In the genomic region with DNA sequence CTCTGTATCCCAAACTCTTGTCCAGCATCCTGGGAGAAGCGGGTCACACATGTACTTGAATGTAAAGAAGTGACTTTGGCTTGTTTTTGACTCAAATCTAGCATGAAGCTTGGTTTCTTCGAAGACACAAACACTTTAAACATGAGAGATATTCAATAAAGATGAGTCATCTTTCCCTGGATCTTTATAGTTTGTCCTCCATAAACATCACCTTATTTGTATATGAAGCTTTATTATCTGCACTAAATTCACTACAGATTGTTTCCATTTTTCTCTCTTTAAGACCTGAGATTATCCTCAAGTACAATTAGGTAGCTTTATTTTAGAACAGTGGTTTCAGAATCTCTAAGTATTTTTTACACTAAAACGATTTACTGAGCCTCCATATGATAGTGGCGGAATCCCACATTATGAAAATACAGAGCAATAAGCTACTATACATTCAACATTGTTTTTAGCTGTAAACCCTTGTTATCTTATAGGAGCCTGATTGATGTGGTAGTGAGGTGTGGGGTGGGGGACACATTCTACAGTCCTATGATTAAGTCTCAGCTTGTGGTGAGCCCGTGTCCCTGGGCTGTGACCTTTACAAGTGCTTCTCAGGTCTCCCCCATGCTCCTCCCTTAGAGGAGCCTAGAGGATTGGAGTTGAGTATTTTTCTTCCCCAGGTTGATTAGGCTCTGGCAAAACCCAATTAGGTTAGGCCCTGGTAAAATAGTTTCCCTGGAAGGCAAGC, we compare ENCODE assay signal across 24 cellular contexts.
DNase-seq lines count a peak whose midpoint lies in the region; ATAC-seq, FAIRE-seq and TF ChIP-seq lines count a peak whose summit lies in the region.
"Had no signal": no experiment of that assay in that cellular context is flagged by ENCODE, and none has a peak within 500 bp of the region (broad histone marks: within the 10 kb centered on the region; RNA-seq: fewer than 3 reads in every experiment).

No MANE protein-coding gene starts in this region.

- H3K9me3 ChIP-seq in IMR-90 (ENCODE audit: control insufficient read depth, insufficient read depth, low read length) = peaks cover 2% of the 10 kb centered on the region; the same call in 1 of the 2 replicates
- no peaks in the 10 kb centered on the region for H3K9me3 ChIP-seq in endothelial cell of umbilical vein (replicated peaks; ENCODE audit: control insufficient read depth, insufficient read depth, low read length)
- H3K9me3 ChIP-seq in smooth muscle cell (replicated peaks; ENCODE audit: low read depth) = no peaks in the 10 kb centered on the region
- no peaks in the 10 kb centered on the region for H3K9me3 ChIP-seq in vagina

- peak overlapping the region; percentile 88 for H2AK9ac ChIP-seq in IMR-90 (replicated peaks; ENCODE audit: low read depth, low read length, poor library complexity)

- H3K79me2 ChIP-seq in endothelial cell of umbilical vein (ENCODE audit: control insufficient read depth, insufficient read depth, low read length) (no peaks in the 10 kb centered on the region), smooth muscle cell (ENCODE audit: low read depth) (no peaks in the 10 kb centered on the region)

- no TSS peak for BruUV-seq in IMR-90 (replicated peaks; lab: Mats Ljungman, UMichigan)
- no TSS peak for BruUV-seq in endothelial cell of umbilical vein (replicated peaks; lab: Mats Ljungman, UMichigan)

- in situ Hi-C loops in IMR-90 (cut with MboI; ENCODE audit: low sequenced_read_pairs) = no loop called here

- peak overlapping the region; percentile 89 for H3K27ac ChIP-seq in IMR-90 (ENCODE audit: insufficient read depth, low read length)
- no peak overlapping the region for H3K27ac ChIP-seq in endothelial cell of umbilical vein (ENCODE audit: insufficient read depth, low read depth, low read length)
- peak overlapping the region; percentile 23 for H3K27ac ChIP-seq in smooth muscle cell (ENCODE audit: low read depth)
- no peak overlapping the region for H3K27ac ChIP-seq in vagina
- H3K27ac ChIP-seq: BLaER1 treated with 17β-estradiol and CSF1 and Interleukin-3, amounts not matched to agents 10 nM and 100 nM; breast epithelium; skin epidermis; tibial artery had no signal

- H4K91ac ChIP-seq in IMR-90 (ENCODE audit: insufficient read depth, low read depth, low read length) = peak overlapping the region; percentile 98

- H4K5ac ChIP-seq in IMR-90 (ENCODE audit: low read depth, low read length) = peak overlapping the region; percentile 87

- peaks cover 3% of the 10 kb centered on the region for H3K36me3 Mint-ChIP-seq in activated T-cell treated with anti-CD3 and anti-CD28 coated beads, Interleukin-2, amount 50 U/mL, for 4 hours (ENCODE audit: insufficient read depth)

- CTCF ChIA-PET in IMR-90 (lab: Yijun Ruan, JAX) = interaction anchor here (1.0 kb wide), 2 partner anchors 41 to 61 kb away, joined by 3 to 5 read pairs; no protein-coding TSS in a partner anchor
- CTCF ChIA-PET in endothelial cell of umbilical vein (lab: Charles Lee) = interaction anchor here (1.1 to 3.2 kb wide), 8 partner anchors 9 to 62 kb away, joined by 3 to 16 read pairs (median 6); no protein-coding TSS in a partner anchor

- no peak for TF ChIP-seq POLR2A in IMR-90 (IDR thresholded peaks at IDR 0.05; ENCODE audit: low read depth, low read length)
- TF ChIP-seq POLR2A in endothelial cell of umbilical vein (IDR thresholded peaks at IDR 0.05; ENCODE audit: low read depth, low read length) = no peak
- no peak for TF ChIP-seq POLR2A in vagina (IDR thresholded peaks at IDR 0.05)

- H3K79me1 ChIP-seq in IMR-90 (ENCODE audit: low read depth in 1 of 2, low read length in 2 of 2) = peaks cover 0 to 4% of the 10 kb centered on the region in 2 experiments; a peak in 1 of 4 replicates

- H3F3A ChIP-seq in smooth muscle cell (ENCODE audit: low read depth) = no peaks in the 10 kb centered on the region

- TF ChIP-seq RAD21 in IMR-90 (IDR thresholded peaks at IDR 0.05; ENCODE audit: low read length) = no peak

- intact Hi-C loops in IMR-90 (cut with micrococcal nuclease) = loop anchor here (2.0 kb wide), 1 partner anchor 37 kb away; no protein-coding TSS in a partner anchor
- intact Hi-C loops in endothelial cell of umbilical vein (cut with micrococcal nuclease) = no loop called here
- intact Hi-C loops in vagina (cut with DNase I) = no loop called here

- no peak for FAIRE-seq in endothelial cell of umbilical vein (lab: Jason Lieb, UNC)

- H2BK120ac ChIP-seq in IMR-90 (ENCODE audit: low read depth, low read length) = peak overlapping the region; percentile 98

- H3K9ac ChIP-seq in IMR-90 (ENCODE audit: low read depth, low read length) (peak overlapping the region; percentile 32; the same call in 1 of the 2 replicates), endothelial cell of umbilical vein (replicated peaks; ENCODE audit: extremely low read depth, insufficient read depth, low read length) (no peak overlapping the region), smooth muscle cell (ENCODE audit: low read depth) (no peak overlapping the region)
- H3K9ac ChIP-seq: BLaER1 treated with 17β-estradiol and CSF1 and Interleukin-3, amounts not matched to agents 10 nM and 100 nM had no signal

- H3K27me3 ChIP-seq in IMR-90 (ENCODE audit: control insufficient read depth, insufficient read depth, low read length) = no peaks in the 10 kb centered on the region
- H3K27me3 ChIP-seq in endothelial cell of umbilical vein (ENCODE audit: control insufficient read depth in 2 of 2, insufficient read depth in 2 of 2, low read length in 2 of 2) = no peaks in the 10 kb centered on the region
- no peaks in the 10 kb centered on the region for H3K27me3 ChIP-seq in smooth muscle cell (ENCODE audit: low read depth)
- no peaks in the 10 kb centered on the region for H3K27me3 ChIP-seq in vagina
- H3K27me3 ChIP-seq: BLaER1 treated with 17β-estradiol and CSF1 and Interleukin-3, amounts not matched to agents 10 nM and 100 nM; breast epithelium; tibial artery had no signal

- peak overlapping the region; percentile 90 for H3K23ac ChIP-seq in IMR-90 (ENCODE audit: low read depth, low read length)

- no CpG with 5 or more reads among the region's 5 CpGs for WGBS in IMR-90 (ENCODE audit: extremely low coverage in 2 of 2, insufficient read length in 1 of 2), 2 experiments
- WGBS in smooth muscle cell (ENCODE audit: low lambda C conversion rate) = 82% methylated on average over 5 of the region's 5 CpGs

- H4K20me1 ChIP-seq in IMR-90 (ENCODE audit: insufficient read depth, low read length) (no peaks in the 10 kb centered on the region), endothelial cell of umbilical vein (replicated peaks; ENCODE audit: control insufficient read depth, extremely low read depth, insufficient read depth, low read length) (no peaks in the 10 kb centered on the region), smooth muscle cell (ENCODE audit: low read depth) (no peaks in the 10 kb centered on the region)
- H4K20me1 ChIP-seq: BLaER1 treated with 17β-estradiol and CSF1 and Interleukin-3, amounts not matched to agents 10 nM and 100 nM had no signal

- peak overlapping the region; percentile 98 for H3K4ac ChIP-seq in IMR-90 (ENCODE audit: low read depth, low read length)

- H4K8ac ChIP-seq in IMR-90 (ENCODE audit: low read depth in 2 of 2, low read length in 2 of 2) = peak overlapping the region; percentile 92

- POLR2A ChIA-PET in IMR-90 (lab: Charles Lee; ENCODE audit: unreplicated experiment) = no interaction called here
- POLR2A ChIA-PET in endothelial cell of umbilical vein (lab: Charles Lee) = no interaction called here

- peaks cover 9% of the 10 kb centered on the region for H3K4me1 ChIP-seq in IMR-90 (ENCODE audit: control insufficient read depth, insufficient read depth, low read length)
- no peaks in the 10 kb centered on the region for H3K4me1 ChIP-seq in endothelial cell of umbilical vein (ENCODE audit: control insufficient read depth, extremely low read depth, insufficient read depth, low read length)
- peaks cover 3% of the 10 kb centered on the region for H3K4me1 ChIP-seq in smooth muscle cell (ENCODE audit: low read depth)
- H3K4me1 ChIP-seq in vagina = no peaks in the 10 kb centered on the region
- H3K4me1 ChIP-seq: BLaER1 treated with 17β-estradiol and CSF1 and Interleukin-3, amounts not matched to agents 10 nM and 100 nM; breast epithelium; tibial artery had no signal

- H2AK5ac ChIP-seq in IMR-90 (ENCODE audit: low read depth, low read length) = peak overlapping the region; percentile 97

- H3K4me2 ChIP-seq in IMR-90 (ENCODE audit: low read depth, low read length) (peak overlapping the region; percentile 76), endothelial cell of umbilical vein (ENCODE audit: insufficient read depth, low read length) (no peak overlapping the region), smooth muscle cell (peak overlapping the region; percentile 20)
- H3K4me2 ChIP-seq: BLaER1 treated with 17β-estradiol and CSF1 and Interleukin-3, amounts not matched to agents 10 nM and 100 nM had no signal

- H2BK20ac ChIP-seq in IMR-90 (ENCODE audit: low read depth, low read length) = peak overlapping the region; percentile 99

- peak overlapping the region; percentile 95 for H3K56ac ChIP-seq in IMR-90 (ENCODE audit: extremely low read depth, insufficient read depth, low read length)

- H3K4me3 ChIP-seq in IMR-90 (ENCODE audit: insufficient read depth, low read depth, low read length) (no peak overlapping the region), endothelial cell of umbilical vein (replicated peaks in 1 of 3; ENCODE audit: insufficient read depth in 1 of 3, low read depth in 1 of 3, low read length in 3 of 3) (no peak overlapping the region), smooth muscle cell (no peak overlapping the region), vagina (no peak overlapping the region)
- H3K4me3 ChIP-seq: BLaER1 treated with 17β-estradiol and CSF1 and Interleukin-3, amounts not matched to agents 10 nM and 100 nM; breast epithelium; skin epidermis; tibial artery had no signal

- peak; percentile 46 to 62 for ATAC-seq in activated T-cell treated with anti-CD3 and anti-CD28 coated beads, Interleukin-2, amount 50 U/mL, for 4 hours
- ATAC-seq in IMR-90 (ENCODE audit: low read depth) (peak; percentile 48), HG03442 (IDR thresholded peaks at IDR 0.05; ENCODE audit: unreplicated experiment) (no peak), GM18870 (IDR thresholded peaks at IDR 0.05; ENCODE audit: unreplicated experiment) (no peak)
- ATAC-seq: natural killer cell, WTC11 had no signal

- H3K4me3 Mint-ChIP-seq in activated T-cell treated with anti-CD3 and anti-CD28 coated beads, Interleukin-2, amount 50 U/mL, for 4 hours = no peak overlapping the region
- H3K4me3 Mint-ChIP-seq: natural killer cell, WTC11 had no signal

- dilution Hi-C loops in IMR-90 (cut with HindIII; ENCODE audit: low sequenced_read_pairs, unreplicated experiment) = no loop called here
- dilution Hi-C loops in endothelial cell of umbilical vein (cut with MboI; ENCODE audit: extremely low pct_ligation_motif_present, low sequenced_read_pairs) = no loop called here

- peak overlapping the region; percentile 94 for H3K14ac ChIP-seq in IMR-90 (replicated peaks; ENCODE audit: low read depth, low read length)

- H3K27me3 Mint-ChIP-seq in activated T-cell treated with anti-CD3 and anti-CD28 coated beads, Interleukin-2, amount 50 U/mL, for 4 hours (ENCODE audit: low read depth) = peaks cover 2% of the 10 kb centered on the region

- H3K9me1 ChIP-seq in IMR-90 (ENCODE audit: insufficient read depth, low read length) (peaks cover 10% of the 10 kb centered on the region), endothelial cell of umbilical vein (replicated peaks; ENCODE audit: control insufficient read depth, extremely low read depth, insufficient read depth, low read length) (no peaks in the 10 kb centered on the region)

- no peak for TF ChIP-seq CTCF in IMR-90 (conservative IDR thresholded peaks at IDR 0.05; ENCODE audit: low read depth, low read length)
- no peak for TF ChIP-seq CTCF in endothelial cell of umbilical vein (IDR thresholded peaks at IDR 0.05; ENCODE audit: extremely low read depth in 1 of 2, insufficient read depth in 1 of 2, low read depth in 1 of 2, low read length in 2 of 2)
- no peak for TF ChIP-seq CTCF in smooth muscle cell (IDR thresholded peaks at IDR 0.05; ENCODE audit: borderline replicate concordance, insufficient read depth, poor library complexity, severe bottlenecking)
- no peak for TF ChIP-seq CTCF in vagina (IDR thresholded peaks at IDR 0.05)

- peak overlapping the region; percentile 99 for H2BK15ac ChIP-seq in IMR-90 (ENCODE audit: low read depth, low read length)

- H2AFZ ChIP-seq in IMR-90 (replicated peaks; ENCODE audit: low read length, poor library complexity) = peak overlapping the region; percentile 73
- H2AFZ ChIP-seq in endothelial cell of umbilical vein (ENCODE audit: low read depth, low read length) = no peak overlapping the region
- no peak overlapping the region for H2AFZ ChIP-seq in smooth muscle cell (ENCODE audit: low read depth)

- DNase-seq in activated T-cell treated with anti-CD3 and anti-CD28 coated beads, Interleukin-2, amount 50 U/mL, for 4 hours = no peak
- no peak for DNase-seq in activated T-cell treated with anti-CD3 and anti-CD28 coated beads, Interleukin-2, amount 50 U/mL, for 1 hour
- DNase-seq in IMR-90 (peak; percentile 64), endothelial cell of umbilical vein (ENCODE audit: low read depth, low spot score) (no peak), smooth muscle cell (lab: John Stamatoyannopoulos, UW; ENCODE audit: unreplicated experiment) (no peak), vagina (ENCODE audit: extremely low spot score in 2 of 2) (no peak)
- DNase-seq: activated CD4-positive, alpha-beta T cell treated with anti-CD3 and anti-CD28 coated beads, Interleukin-2, amount 50 U/mL, for 4 hours; activated gamma-delta T cell; COR-L47; GF-D8; natural killer cell; NCI-H1092; NCI-H187 treated with DMSO at 0.1 percent for 48 hours; NCI-H526; Right ventricle myocardium superior; stimulated activated CD4-positive, alpha-beta T cell treated with anti-CD3 and anti-CD28 coated beads, Interleukin-1b, Interleukin-23, amount 100 ng/mL, for 48 hours; stimulated activated CD8-positive, alpha-beta memory T cell treated with anti-CD3 and anti-CD28 coated beads, Interleukin-4, amount 100 ng/mL, for 48 hours; tibial artery had no signal

- H3K9me3 Mint-ChIP-seq in activated T-cell treated with anti-CD3 and anti-CD28 coated beads, Interleukin-2, amount 50 U/mL, for 4 hours = peaks cover 38% of the 10 kb centered on the region

- H3K4me1 Mint-ChIP-seq in activated T-cell treated with anti-CD3 and anti-CD28 coated beads, Interleukin-2, amount 50 U/mL, for 4 hours (ENCODE audit: low read depth) = no peaks in the 10 kb centered on the region
- H3K4me1 Mint-ChIP-seq: natural killer cell, WTC11 had no signal

- peak overlapping the region; percentile 100 for H2BK5ac ChIP-seq in IMR-90 (ENCODE audit: low read depth, low read length, poor library complexity, severe bottlenecking)

- H3K36me3 ChIP-seq in IMR-90 (ENCODE audit: control insufficient read depth, insufficient read depth, low read length) = no peaks in the 10 kb centered on the region
- H3K36me3 ChIP-seq in endothelial cell of umbilical vein (ENCODE audit: control insufficient read depth in 2 of 2, extremely low read depth in 1 of 2, insufficient read depth in 2 of 2, low read length in 2 of 2) = no peaks in the 10 kb centered on the region
- H3K36me3 ChIP-seq in smooth muscle cell (ENCODE audit: low read depth) = no peaks in the 10 kb centered on the region
- H3K36me3 ChIP-seq in vagina = no peaks in the 10 kb centered on the region
- H3K36me3 ChIP-seq: BLaER1 treated with 17β-estradiol and CSF1 and Interleukin-3, amounts not matched to agents 10 nM and 100 nM; breast epithelium; tibial artery had no signal

- H3K18ac ChIP-seq in IMR-90 (ENCODE audit: low read depth, low read length) = peak overlapping the region; percentile 98

Comparison
In these comparisons a context has a peak if more than half of its experiments do, and no peak if none do; other contexts are left out.
1. ATAC-seq: peak in activated T-cell treated with anti-CD3 and anti-CD28 coated beads, Interleukin-2, amount 50 U/mL, for 4 hours (2 of 2) and IMR-90 (single experiment); none in HG03442 (single experiment) and GM18870 (single experiment).
2. H3K27ac ChIP-seq: peak in IMR-90 (single experiment) and smooth muscle cell (single experiment); none in endothelial cell of umbilical vein (single experiment) and vagina (single experiment).